ENCODE assay signal across 34 cellular contexts in the genomic region with DNA sequence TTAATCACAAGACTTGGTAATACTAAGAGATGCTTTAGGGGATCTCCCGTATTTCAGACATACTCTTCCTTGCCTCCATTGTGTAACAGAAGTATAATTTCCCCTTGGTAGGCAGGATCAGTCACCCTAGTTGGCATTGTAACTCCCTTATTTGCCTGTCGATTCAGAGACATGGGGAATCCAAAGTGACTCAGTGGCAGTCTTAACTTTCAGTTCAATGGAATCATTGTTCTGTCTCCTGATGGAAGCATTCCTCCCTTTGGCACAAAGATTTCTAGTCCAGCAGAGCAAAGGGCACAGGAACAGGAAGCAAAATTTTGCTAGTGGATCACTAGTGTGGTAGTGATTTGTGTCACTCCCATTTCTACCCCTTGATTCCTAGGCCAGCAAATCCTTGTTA.
"Had no signal": no experiment of that assay in that cellular context is flagged by ENCODE, and none has a peak within 500 bp of the region (broad histone marks: within the 10 kb centered on the region; RNA-seq: fewer than 3 reads in every experiment).

No MANE protein-coding gene starts in this region.

- H3K27me3 Mint-ChIP-seq: activated B cell treated with CpG ODN at 0.5 μM for 24 hours; activated CD4-positive, alpha-beta memory T cell treated with anti-CD3 and anti-CD28 coated beads for 36 hours had no signal

- H3K27ac ChIP-seq: adrenal gland, body of pancreas, PC-9, RWPE1, SK-N-MC, VCaP had no signal

- H3K9me3 ChIP-seq: adrenal gland, body of pancreas had no signal

- ATAC-seq: activated naive CD4-positive, alpha-beta T cell treated with anti-CD3 and anti-CD28 coated beads, Interleukin-2, amount 50 U/mL, for 72 hours; activated T-cell treated with anti-CD3 and anti-CD28 coated beads, Interleukin-2, amount 50 U/mL, for 4 hours; body of pancreas had no signal

- H3K36me3 ChIP-seq: adrenal gland had no signal

- H2AFZ ChIP-seq: PC-9 had no signal

- H3K27ac Mint-ChIP-seq: activated B cell treated with CpG ODN at 0.5 μM for 24 hours; activated CD4-positive, alpha-beta memory T cell treated with anti-CD3 and anti-CD28 coated beads for 36 hours; activated naive CD4-positive, alpha-beta T cell treated with anti-CD3 and anti-CD28 coated beads for 36 hours; activated naive CD4-positive, alpha-beta T cell treated with anti-CD3 and anti-CD28 coated beads, Interleukin-2, amount 50 U/mL, for 72 hours; activated T-helper 1 cell treated with anti-CD3 and anti-CD28 coated beads, Interleukin-12 subunit alpha, Interleukin-12 subunit beta, Interleukin-2, Interleukin-4 antibody, amounts not matched to agents 30 ng/mL and 10 ng/mL and 1 ng/mL, durations not matched to agents 14 hours and 24 hours and 36 hours; T-helper 1 cell treated with Interleukin-12 subunit alpha and Interleukin-12 subunit beta and Interleukin-4 antibody, amounts not matched to agents 30 μg/mL and 1 μg/mL, for 36 hours; T-helper 2 cell treated with Interferon-gamma antibody and Interleukin-4, amounts not matched to agents 5 μg/mL and 100 μg/mL, for 36 hours had no signal

- H3K4me3 Mint-ChIP-seq: activated B cell treated with CpG ODN at 0.5 μM for 24 hours; activated CD4-positive, alpha-beta memory T cell treated with anti-CD3 and anti-CD28 coated beads for 36 hours; activated naive CD4-positive, alpha-beta T cell treated with anti-CD3 and anti-CD28 coated beads for 36 hours; activated T-cell treated with anti-CD3 and anti-CD28 coated beads, Interleukin-2, amount 50 U/mL, for 4 hours; activated T-helper 1 cell treated with anti-CD3 and anti-CD28 coated beads, Interleukin-12 subunit alpha, Interleukin-12 subunit beta, Interleukin-2, Interleukin-4 antibody, amounts not matched to agents 30 ng/mL and 10 ng/mL and 1 ng/mL, durations not matched to agents 14 hours and 24 hours and 36 hours; T-helper 1 cell treated with Interleukin-12 subunit alpha and Interleukin-12 subunit beta and Interleukin-4 antibody, amounts not matched to agents 30 μg/mL and 1 μg/mL, for 36 hours; T-helper 2 cell treated with Interferon-gamma antibody and Interleukin-4, amounts not matched to agents 5 μg/mL and 100 μg/mL, for 36 hours had no signal

- H3K4me2 ChIP-seq: PC-9 had no signal

- DNase-seq: activated B cell treated with CpG ODN at 0.5 μM for 24 hours; activated CD4-positive, alpha-beta memory T cell treated with anti-CD3 and anti-CD28 coated beads for 36 hours; activated CD4-positive, alpha-beta T cell treated with anti-CD3 and anti-CD28 coated beads for 4 hours; activated CD4-positive, alpha-beta T cell treated with anti-CD3 and anti-CD28 coated beads, Interleukin-2, amount 50 U/mL, for 1 hour; activated CD4-positive, CD25-positive, alpha-beta regulatory T cell treated with anti-CD3 and anti-CD28 coated beads, Interleukin-2, amount 50 U/mL, for 72 hours; activated CD8-positive, alpha-beta memory T cell treated with anti-CD3 and anti-CD28 coated beads, Interleukin-2, amount 50 U/mL, for 4 hours; activated gamma-delta T cell treated with Interleukin-2 at 50 U/mL for 16 hours; activated naive CD4-positive, alpha-beta T cell treated with anti-CD3 and anti-CD28 coated beads for 36 hours; activated T-cell treated with anti-CD3 and anti-CD28 coated beads for 4 hours; activated T-cell treated with anti-CD3 and anti-CD28 coated beads, Interleukin-2, amount 50 U/mL, for 4 hours; adrenal gland; body of pancreas; caudate nucleus; Kasumi-1; KG1; MG63; NCI-H1048; NCI-H1105 treated with DMSO at 0.1 percent for 48 hours; NCI-H1436; NCI-H1694; NCI-H1930; NCI-H2081 treated with DMSO at 0.1 percent for 48 hours; NCI-H345; NCI-H524 treated with DMSO at 0.1 percent for 48 hours; NK-92 treated with Interleukin-12 subunit alpha and Interleukin-12 subunit beta, amount 100 ng/mL, for 24 hours; PC-9; Right ventricle myocardium superior had no signal

- H3K27me3 ChIP-seq: adrenal gland, body of pancreas, MG63 had no signal

- H3K4me3 ChIP-seq: adrenal gland, body of pancreas, MG63, PC-9, SK-N-MC had no signal

- H3K9me3 Mint-ChIP-seq: T-helper 1 cell treated with Interleukin-12 subunit alpha and Interleukin-12 subunit beta and Interleukin-4 antibody, amounts not matched to agents 30 μg/mL and 1 μg/mL, for 36 hours; T-helper 2 cell treated with Interferon-gamma antibody and Interleukin-4, amounts not matched to agents 5 μg/mL and 100 μg/mL, for 36 hours had no signal

- H3K4me1 Mint-ChIP-seq: activated B cell treated with CpG ODN at 0.5 μM for 24 hours had no signal

- H3K4me1 ChIP-seq: adrenal gland, body of pancreas had no signal
